Comparison of ENCODE assay signal across 27 cellular contexts in genomic region chr2:26189751-26190150, GRCh38.
"Had no signal": no experiment of that assay in that cellular context is flagged by ENCODE, and none has a peak within 500 bp of the region (broad histone marks: within the 10 kb centered on the region; RNA-seq: fewer than 3 reads in every experiment).

No MANE protein-coding gene starts in this region.

- H3K27ac ChIP-seq: ascending aorta, cardiac muscle cell, heart left ventricle, stomach, suprapubic skin, tibial artery, upper lobe of right lung had no signal

- H3K9me3 ChIP-seq: ascending aorta, heart left ventricle, stomach, suprapubic skin, tibial artery, upper lobe of right lung had no signal

- FAIRE-seq: kidney had no signal

- H3K27me3 ChIP-seq: ascending aorta, heart left ventricle, suprapubic skin, tibial artery, upper lobe of right lung had no signal

- H3K4me1 ChIP-seq: ascending aorta, upper lobe of right lung had no signal

- DNase-seq: activated B cell treated with CpG ODN at 0.5 μM for 24 hours; activated CD8-positive, alpha-beta T cell treated with anti-CD3 and anti-CD28 coated beads, Interleukin-2, amount 10 ng/mL, durations not matched to agents 7 days and 5 days; activated gamma-delta T cell; activated naive CD4-positive, alpha-beta T cell treated with anti-CD3 and anti-CD28 coated beads, Interleukin-2, amount 10 ng/mL, durations not matched to agents 7 days and 5 days; activated naive CD8-positive, alpha-beta T cell treated with anti-CD3 and anti-CD28 coated beads, Interleukin-2, amount 10 ng/mL, durations not matched to agents 7 days and 5 days; activated T-cell treated with anti-CD3 and anti-CD28 coated beads for 4 hours; cortex of kidney; endodermal cell; foreskin fibroblast; heart left ventricle; immature natural killer cell; kidney; stimulated activated CD4-positive, alpha-beta T cell treated with anti-CD3 and anti-CD28 coated beads, Interleukin-1b, Interleukin-23, amount 100 ng/mL, for 48 hours; stimulated activated CD4-positive, alpha-beta T cell treated with anti-CD3 and anti-CD28 coated beads, Interleukin-4, amount 100 ng/mL, for 4 hours; stimulated activated CD8-positive, alpha-beta memory T cell treated with anti-CD3 and anti-CD28 coated beads, Interleukin-4, amount 100 ng/mL, for 48 hours; stimulated activated naive B cell treated with anti-CD40 and anti-IgM and Interleukin-4, amounts not matched to agents 10 μg/mL and 1 μg/mL and 100 μg/mL, for 72 hours; stomach; T-helper 1 cell; tibial artery; upper lobe of right lung had no signal

- H3K4me3 ChIP-seq: ascending aorta, cardiac muscle cell, heart left ventricle, lung, smooth muscle cell, stomach, suprapubic skin, tibial artery, upper lobe of right lung had no signal

- ATAC-seq: activated CD8-positive, alpha-beta T cell treated with anti-CD3 and anti-CD28 coated beads, Interleukin-2, amount 10 ng/mL, durations not matched to agents 7 days and 5 days; esophagus mucosa; left lobe of liver; stimulated activated naive B cell treated with anti-CD40 and anti-IgM and Interleukin-4, amounts not matched to agents 10 μg/mL and 1 μg/mL and 100 μg/mL, for 72 hours; upper lobe of right lung had no signal

- H3K4me2 ChIP-seq: smooth muscle cell had no signal
